In the genomic region with DNA sequence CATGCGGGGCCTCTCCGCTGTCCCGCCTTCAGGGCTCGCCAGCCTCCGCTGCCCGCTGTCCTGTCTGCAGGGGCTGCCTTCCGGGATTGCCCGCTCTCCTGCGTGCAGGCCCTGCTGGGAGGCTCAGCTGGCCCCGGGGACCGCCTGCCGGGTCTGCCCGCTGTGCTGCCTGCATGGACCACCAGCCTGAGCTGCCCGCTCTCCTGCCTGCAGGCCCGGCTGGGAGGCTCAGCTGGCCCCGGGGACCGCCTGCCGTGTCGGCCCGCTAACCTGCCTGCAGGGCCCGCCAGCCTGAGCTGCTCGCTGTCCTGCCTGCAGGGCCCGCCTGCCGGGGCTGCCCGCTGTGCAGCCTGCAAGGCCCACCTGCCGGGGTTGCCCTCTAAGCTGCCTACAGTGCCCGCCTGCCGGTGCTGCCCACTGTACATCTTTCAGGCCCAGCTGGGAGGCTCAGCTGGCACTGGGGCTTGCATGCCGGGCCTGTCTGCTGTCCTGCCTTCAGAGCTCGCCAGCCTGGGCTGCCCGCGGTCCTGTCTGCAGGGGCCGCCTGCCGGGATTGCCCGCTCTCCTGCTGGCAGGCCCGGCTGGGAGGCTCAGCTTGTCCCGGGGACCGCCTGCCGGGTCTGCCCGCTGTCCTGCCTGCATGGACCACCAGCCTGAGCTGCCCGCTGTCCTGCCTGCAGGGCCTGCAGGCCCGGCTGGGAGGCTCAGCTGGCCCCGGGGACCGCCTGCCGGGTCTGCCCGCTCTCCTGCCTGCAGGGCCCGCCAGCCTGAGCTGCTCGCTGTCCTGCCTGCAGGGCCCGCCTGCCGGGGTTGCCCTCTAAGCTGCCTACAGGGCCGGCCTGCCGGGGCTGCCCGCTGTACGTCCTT, we compare ENCODE assay signal across 8 cellular contexts.
DNase-seq lines count a peak whose midpoint lies in the region; ATAC-seq lines count a peak whose summit lies in the region.

No MANE protein-coding gene starts in this region.

- H3K36me3 Mint-ChIP-seq in immature natural killer cell: peaks cover 7 to 15% (median 10%) of the 10 kb centered on the region in 3 donors

- H3K27me3 Mint-ChIP-seq in immature natural killer cell (ENCODE audit: low read depth in 3 of 3): peaks cover 1 to 8% (median 1%) of the 10 kb centered on the region in 3 donors

- H3K9me3 Mint-ChIP-seq in immature natural killer cell: peaks cover 23 to 61% (median 40%) of the 10 kb centered on the region in 6 donors

- H3K4me3 Mint-ChIP-seq in immature natural killer cell: peak overlapping the region; percentile 75 to 89 (median 81)

- ATAC-seq in GM18858 (IDR thresholded peaks at IDR 0.05; ENCODE audit: unreplicated experiment) (peak; percentile 49), GM18867 (IDR thresholded peaks at IDR 0.05; ENCODE audit: unreplicated experiment) (no peak)

- peak overlapping the region; percentile 82 to 95 (median 86) for H3K27ac Mint-ChIP-seq in immature natural killer cell

- DNase-seq in NCI-H1092 treated with DMSO at 0.1 percent for 48 hours (lab: John Stamatoyannopoulos, UW): peak; percentile 69
- peak; percentile 16 to 19 for DNase-seq in activated T-helper 1 cell treated with anti-CD3 and anti-CD28 coated beads, Interleukin-2, amount 50 U/mL, for 16 hours (ENCODE audit: low read depth in 1 of 2, low spot score in 1 of 2)
- DNase-seq in immature natural killer cell: peak; percentile 34 to 84 (median 70)
- DNase-seq in stimulated activated CD8-positive, alpha-beta memory T cell treated with anti-CD3 and anti-CD28 coated beads, Interleukin-15, amount 100 ng/mL, for 24 hours (ENCODE audit: low read depth): peak; percentile 44
- no peak for DNase-seq in NCI-H1417 treated with DMSO at 0.1 percent for 48 hours (lab: John Stamatoyannopoulos, UW)
- DNase-seq in pons (ENCODE audit: low spot score): no peak

- peaks cover 9 to 15% of the 10 kb centered on the region in 2 donors for H3K4me1 Mint-ChIP-seq in immature natural killer cell

Comparison
In these comparisons a context has a peak if more than half of its experiments do, and no peak if none do; other contexts are left out.
1. DNase-seq: peak in NCI-H1092 treated with DMSO at 0.1 percent for 48 hours (single experiment), activated T-helper 1 cell treated with anti-CD3 and anti-CD28 coated beads, Interleukin-2, amount 50 U/mL, for 16 hours (2 of 2), immature natural killer cell (3 of 3) and stimulated activated CD8-positive, alpha-beta memory T cell treated with anti-CD3 and anti-CD28 coated beads, Interleukin-15, amount 100 ng/mL, for 24 hours (single experiment); none in NCI-H1417 treated with DMSO at 0.1 percent for 48 hours (single experiment) and pons (single experiment).